ENCODE assay signal across 8 cellular contexts in genomic region chr20:57509665-57510237, GRCh38. TPM values are rescaled to one million over a fixed set of nuclear protein-coding genes. Genes with fewer than 3 reads are reported as not detected.
DNase-seq lines count a peak whose midpoint lies in the region; ATAC-seq and TF ChIP-seq lines count a peak whose summit lies in the region.

No MANE protein-coding gene starts in this region.

- DNase-seq in Daoy (ENCODE audit: low read depth) = peak; percentile 23
- peak; percentile 75 for DNase-seq in HuH-7.5 (ENCODE audit: low spot score)
- no peak for DNase-seq in stimulated activated CD8-positive, alpha-beta memory T cell treated with anti-CD3 and anti-CD28 coated beads, Interleukin-4, amount 100 ng/mL, for 48 hours
- no peak for DNase-seq in activated gamma-delta T cell (lab: John Stamatoyannopoulos, UW)

- no peak for TF ChIP-seq POLR2A in gastroesophageal sphincter (IDR thresholded peaks at IDR 0.05)

- no peak overlapping the region for H3K9ac ChIP-seq in liver (ENCODE audit: low read depth in 1 of 2, low read length in 2 of 2)

- H3K9me3 ChIP-seq in liver (ENCODE audit: control insufficient read depth in 4 of 4, low read length in 3 of 4) (no peaks in the 10 kb centered on the region), gastroesophageal sphincter (no peaks in the 10 kb centered on the region)

- H3K4me1 ChIP-seq in liver (ENCODE audit: control insufficient read depth in 4 of 4, insufficient read depth in 4 of 4, low read length in 3 of 4) (peaks cover 0 to 2% (median 0%) of the 10 kb centered on the region in 4 donors), gastroesophageal sphincter (peaks cover 0 to 11% (median 0%) of the 10 kb centered on the region in 3 donors)

- TF ChIP-seq CTCF in WI38 (IDR thresholded peaks at IDR 0.05; ENCODE audit: low read depth, low read length) = peak; percentile 39
- TF ChIP-seq CTCF in liver (IDR thresholded peaks at IDR 0.05; ENCODE audit: low read depth, low read length, missing input control) = peak; percentile 18
- TF ChIP-seq CTCF in gastroesophageal sphincter (IDR thresholded peaks at IDR 0.05) = peak in 2 of 4 experiments; percentile 18 to 53

- ATAC-seq in GM18520 (IDR thresholded peaks at IDR 0.05; ENCODE audit: unreplicated experiment) = no peak
- no peak for ATAC-seq in gastroesophageal sphincter

- 46% methylated on average over 5 of the region's 5 CpGs for WGBS in liver
- WGBS in gastroesophageal sphincter (ENCODE audit: low coverage in 1 of 2), 2 donors = 34% methylated on average over 5 of the region's 5 CpGs; no CpG with 5 or more reads in 1 of the 2 donors

- TF ChIP-seq EP300 in gastroesophageal sphincter (IDR thresholded peaks at IDR 0.05) = no peak

- peak; percentile 24 to 62 for TF ChIP-seq RAD21 in liver (IDR thresholded peaks at IDR 0.05)

- H3K4me3 ChIP-seq in WI38 (ENCODE audit: low read depth, low read length) = no peak overlapping the region
- no peak overlapping the region for H3K4me3 ChIP-seq in liver (ENCODE audit: low read depth in 1 of 3, low read length in 3 of 3)
- H3K4me3 ChIP-seq in gastroesophageal sphincter = no peak overlapping the region

- H3K27ac ChIP-seq in liver (ENCODE audit: low read depth in 1 of 2, low read length in 2 of 2) = no peak overlapping the region
- H3K27ac ChIP-seq in gastroesophageal sphincter = no peak overlapping the region

- H3K36me3 ChIP-seq in liver (ENCODE audit: control insufficient read depth in 4 of 4, insufficient read depth in 3 of 4, low read depth in 1 of 4, low read length in 3 of 4) (no peaks in the 10 kb centered on the region), gastroesophageal sphincter (no peaks in the 10 kb centered on the region)

- H3K27me3 ChIP-seq in liver (ENCODE audit: control insufficient read depth in 4 of 4, insufficient read depth in 4 of 4, low read length in 3 of 4) = no peaks in the 10 kb centered on the region
- no peaks in the 10 kb centered on the region for H3K27me3 ChIP-seq in gastroesophageal sphincter

TF ChIP-seq in liver, 16 proteins besides CTCF, POLR2A, EP300 and RAD21:
- TF ChIP-seq SP1 (IDR thresholded peaks at IDR 0.05) (no peak), TAF1 (conservative IDR thresholded peaks at IDR 0.05) (no peak), REST (IDR thresholded peaks at IDR 0.05) (no peak), YY1 (IDR thresholded peaks at IDR 0.05) (no peak), ATF3 (IDR thresholded peaks at IDR 0.05) (no peak), NR2F2 (IDR thresholded peaks at IDR 0.05) (no peak), RXRA (IDR thresholded peaks at IDR 0.05) (no peak), FOXA2 (IDR thresholded peaks at IDR 0.05) (no peak), FOXA1 (IDR thresholded peaks at IDR 0.05) (no peak), HNF4G (IDR thresholded peaks at IDR 0.05) (no peak), MAX (IDR thresholded peaks at IDR 0.05) (no peak), ZBTB33 (IDR thresholded peaks at IDR 0.05) (no peak), JUND (IDR thresholded peaks at IDR 0.05) (no peak)

RNA-seq across cellular contexts. Expression of gene CTCFL, which starts 15.2 kb away (rescaled TPM):
- total RNA-seq in Daoy (2014; rRNA removed; shearing (Covaris generic)) = 0.06 TPM in 1 of 2 replicates, not detected in the other
- total RNA-seq in liver = under 1 TPM; 0.05 to 0.08 TPM
- under 1 TPM in 1 of 2 donors, not detected in 1; 0.08 TPM for polyA plus RNA-seq in liver
- not detected for total RNA-seq in gastroesophageal sphincter

RNA-seq across cellular contexts. Expression of gene PCK1, which starts 51.2 kb away (rescaled TPM):
- total RNA-seq in Daoy (2014; rRNA removed; shearing (Covaris generic)) = not detected in 2 replicates
- total RNA-seq in liver (100 to 1,000 TPM in 1 of 2 donors, 1 to 10 TPM in 1; 8.9 to 532 TPM), gastroesophageal sphincter (1 to 10 TPM in 1 of 4 donors, under 1 TPM in 3; 0.15 to 3.2 (median 0.23) TPM)
- polyA plus RNA-seq in liver = 100 to 1,000 TPM; 265 to 363 TPM

Comparison
In these comparisons a context has a peak if more than half of its experiments do, and no peak if none do; other contexts are left out.
1. DNase-seq: peak in Daoy (single experiment) and HuH-7.5 (single experiment); none in stimulated activated CD8-positive, alpha-beta memory T cell treated with anti-CD3 and anti-CD28 coated beads, Interleukin-4, amount 100 ng/mL, for 48 hours (single experiment) and activated gamma-delta T cell (single experiment).